In genomic region chr1:23341829-23342697, GRCh38 we compare ENCODE assay signal across 8 cellular contexts. TPM values are rescaled to one million over a fixed set of nuclear protein-coding genes. Genes with fewer than 3 reads are reported as not detected.
DNase-seq lines count a peak whose midpoint lies in the region; ATAC-seq and TF ChIP-seq lines count a peak whose summit lies in the region.

No MANE protein-coding gene starts in this region.

- POLR2A ChIA-PET in CD4-positive, alpha-beta T cell (lab: Charles Lee) = interaction anchor here (1.0 to 3.1 kb wide), 2 partner anchors 26 to 155 kb away, joined by 3 to 13 read pairs; partner anchors contain the start of gene ZNF436
- POLR2A ChIA-PET in naive thymus-derived CD8-positive, alpha-beta T cell (lab: Charles Lee) = no interaction called here

- peaks cover 6% of the 10 kb centered on the region for H3K36me3 ChIP-seq in mammary epithelial cell (ENCODE audit: insufficient read depth, low read length)

- in situ Hi-C loops in mammary epithelial cell (cut with MboI; ENCODE audit: low sequenced_read_pairs in 2 of 2) = loop anchor here in 1 of 2 donors (5.0 kb wide), 1 partner anchor 60 kb away; no protein-coding TSS in a partner anchor

- 5% methylated on average over 10 of the region's 10 CpGs for WGBS in mammary epithelial cell (ENCODE audit: low coverage, missing lambda C conversion rate)

- CTCF ChIA-PET in CD4-positive, alpha-beta T cell (lab: Charles Lee) = interaction anchor here (1.3 to 1.4 kb wide), 2 partner anchors 24 to 62 kb away, joined by 4 read pairs; no protein-coding TSS in a partner anchor
- CTCF ChIA-PET in mammary epithelial cell (lab: Charles Lee; ENCODE audit: low non-redundant PET) = no interaction called here

- no peaks in the 10 kb centered on the region for H3K27me3 ChIP-seq in CD4-positive, alpha-beta T cell (ENCODE audit: control insufficient read depth, insufficient read depth, low read length)
- H3K27me3 ChIP-seq in mammary epithelial cell (ENCODE audit: insufficient read depth, low read length) = no peaks in the 10 kb centered on the region

- peak overlapping the region; percentile 78 to 89 (median 83) for H3K4me3 ChIP-seq in mammary epithelial cell (replicated peaks in 1 of 3; ENCODE audit: insufficient read depth in 1 of 3, low read depth in 2 of 3, low read length in 3 of 3)

- no peak overlapping the region for H3K27ac ChIP-seq in CD4-positive, alpha-beta T cell (ENCODE audit: low read depth, low read length)
- H3K27ac ChIP-seq in mammary epithelial cell (ENCODE audit: insufficient read depth, low read depth, low read length) = peak overlapping the region; percentile 88

- ATAC-seq in CD4-positive, alpha-beta T cell (ENCODE audit: poor library complexity) = no peak
- ATAC-seq in naive thymus-derived CD8-positive, alpha-beta T cell = no peak

- DNase-seq in CD4-positive, alpha-beta T cell = no peak
- DNase-seq in NAMALWA (ENCODE audit: low spot score) (peak; percentile 46), mammary epithelial cell (peak; percentile 14), LoVo (ENCODE audit: low spot score) (no peak), NCI-H510A treated with DMSO at 0.1 percent for 48 hours (lab: John Stamatoyannopoulos, UW) (no peak), NOMO-1 treated with dmso at 0.1 percent for 144 hours (lab: John Stamatoyannopoulos, UW; ENCODE audit: unreplicated experiment) (no peak), NCI-H2081 treated with DMSO at 0.1 percent for 48 hours (lab: John Stamatoyannopoulos, UW) (no peak)
- no peak for DNase-seq in naive thymus-derived CD8-positive, alpha-beta T cell

- H3K4me2 ChIP-seq in mammary epithelial cell (ENCODE audit: insufficient read depth, low read depth, low read length) = peak overlapping the region; percentile 93

- no TSS peak for BruUV-seq in mammary epithelial cell (replicated peaks; lab: Mats Ljungman, UMichigan)

- intact Hi-C loops in CD4-positive, alpha-beta T cell (cut with DNase I, micrococcal nuclease) = loop anchor here in 1 of 2 experiments (5.0 kb wide), 1 partner anchor 60 kb away; no protein-coding TSS in a partner anchor
- intact Hi-C loops in mammary epithelial cell (cut with micrococcal nuclease) = loop anchor here (5.0 to 10.0 kb wide), 2 partner anchors 200 to 293 kb away; no protein-coding TSS in a partner anchor

- dilution Hi-C loops in mammary epithelial cell (cut with HindIII; ENCODE audit: low sequenced_read_pairs) = no loop called here

- H3K9ac ChIP-seq in mammary epithelial cell (ENCODE audit: insufficient read depth, low read length) = peak overlapping the region; percentile 87

- no peaks in the 10 kb centered on the region for H3K9me3 Mint-ChIP-seq in CD4-positive, alpha-beta T cell
- H3K9me3 Mint-ChIP-seq in naive thymus-derived CD8-positive, alpha-beta T cell = no peaks in the 10 kb centered on the region

- peak overlapping the region; percentile 95 for H3K4me3 Mint-ChIP-seq in CD4-positive, alpha-beta T cell
- H3K4me3 Mint-ChIP-seq in naive thymus-derived CD8-positive, alpha-beta T cell = peak overlapping the region; percentile 83 to 99 (median 88)

- peaks cover 53% of the 10 kb centered on the region for H3K36me3 Mint-ChIP-seq in CD4-positive, alpha-beta T cell (ENCODE audit: low read depth)
- H3K36me3 Mint-ChIP-seq in naive thymus-derived CD8-positive, alpha-beta T cell = peaks cover 0 to 20% (median 0%) of the 10 kb centered on the region in 3 donors

- peaks cover 65% of the 10 kb centered on the region for H3K4me1 Mint-ChIP-seq in CD4-positive, alpha-beta T cell (ENCODE audit: low read depth)
- peaks cover 30 to 66% (median 60%) of the 10 kb centered on the region in 4 donors for H3K4me1 Mint-ChIP-seq in naive thymus-derived CD8-positive, alpha-beta T cell

- peaks cover 25% of the 10 kb centered on the region for H4K20me1 ChIP-seq in mammary epithelial cell (ENCODE audit: insufficient read depth, low read length)

- TF ChIP-seq CTCF in CD4-positive, alpha-beta T cell (IDR thresholded peaks at IDR 0.05) = no peak
- no peak for TF ChIP-seq CTCF in mammary epithelial cell (conservative IDR thresholded peaks at IDR 0.05 in 1 of 2, IDR thresholded peaks at IDR 0.05 in 1 of 2; ENCODE audit: extremely low read depth in 1 of 2, insufficient read depth in 1 of 2, low read depth in 1 of 2, low read length in 2 of 2)

- H3K79me2 ChIP-seq in mammary epithelial cell (ENCODE audit: insufficient read depth, low read length) = peaks cover 70% of the 10 kb centered on the region

- H3K4me1 ChIP-seq in mammary epithelial cell (ENCODE audit: insufficient read depth, low read length) = peaks cover 15% of the 10 kb centered on the region

- no peaks in the 10 kb centered on the region for H3K27me3 Mint-ChIP-seq in CD4-positive, alpha-beta T cell
- no peaks in the 10 kb centered on the region for H3K27me3 Mint-ChIP-seq in naive thymus-derived CD8-positive, alpha-beta T cell

- H3K9me3 ChIP-seq in CD4-positive, alpha-beta T cell (ENCODE audit: control insufficient read depth, low read length) = no peaks in the 10 kb centered on the region
- H3K9me3 ChIP-seq in mammary epithelial cell (replicated peaks; ENCODE audit: insufficient read depth, low read length) = no peaks in the 10 kb centered on the region

- no peak overlapping the region for H2AFZ ChIP-seq in mammary epithelial cell (ENCODE audit: low read depth, low read length)

- peak overlapping the region; percentile 87 for H3K27ac Mint-ChIP-seq in CD4-positive, alpha-beta T cell
- H3K27ac Mint-ChIP-seq in naive thymus-derived CD8-positive, alpha-beta T cell = peak overlapping the region in 9 of 10 donors; percentile 35 to 94 (median 73)

RNA-seq across cellular contexts. Expression of gene HNRNPR, which starts 2.0 kb away (rescaled TPM):
- total RNA-seq in CD4-positive, alpha-beta T cell = 10 to 100 TPM; 92.0 to 93.3 TPM
- 100 to 1,000 TPM in 1 of 2 donors, 10 to 100 TPM in 1; 35.2 to 133 TPM for total RNA-seq in mammary epithelial cell
- polyA plus RNA-seq in mammary epithelial cell = 98.1 TPM
- 122 TPM for polyA minus RNA-seq in mammary epithelial cell
- 100 to 1,000 TPM; 115 to 120 TPM for total RNA-seq in naive thymus-derived CD8-positive, alpha-beta T cell
- polyA plus RNA-seq in naive thymus-derived CD8-positive, alpha-beta T cell = 100 to 1,000 TPM; 182 to 193 (median 184) TPM

RNA-seq across cellular contexts. Expression of gene ZNF436, which starts 27.6 kb away (rescaled TPM):
- total RNA-seq in CD4-positive, alpha-beta T cell = 1 to 10 TPM; 3.7 to 4.0 TPM
- 10 to 100 TPM; 12.4 to 24.8 TPM for total RNA-seq in mammary epithelial cell
- polyA plus RNA-seq in mammary epithelial cell = 6.3 TPM
- polyA minus RNA-seq in mammary epithelial cell = 19.7 TPM
- 1 to 10 TPM; 8.5 to 8.9 TPM for total RNA-seq in naive thymus-derived CD8-positive, alpha-beta T cell
- 1 to 10 TPM; 1.8 to 3.9 (median 2.0) TPM for polyA plus RNA-seq in naive thymus-derived CD8-positive, alpha-beta T cell

Comparison
In these comparisons a context has a peak if more than half of its experiments do, and no peak if none do; other contexts are left out.
1. DNase-seq: peak in NAMALWA (single experiment) and mammary epithelial cell (single experiment); none in CD4-positive, alpha-beta T cell (0 of 10), naive thymus-derived CD8-positive, alpha-beta T cell (0 of 10), LoVo (single experiment), NCI-H510A treated with DMSO at 0.1 percent for 48 hours (single experiment), NOMO-1 treated with dmso at 0.1 percent for 144 hours (single experiment) and NCI-H2081 treated with DMSO at 0.1 percent for 48 hours (single experiment).